Comparison of ENCODE assay signal across 8 cellular contexts in genomic region chr22:19760652-19761002, GRCh38. TPM values are rescaled to one million over a fixed set of nuclear protein-coding genes. Genes with fewer than 3 reads are reported as not detected.
DNase-seq lines count a peak whose midpoint lies in the region; ATAC-seq, FAIRE-seq and TF ChIP-seq lines count a peak whose summit lies in the region.

TSS of gene TBX1 (plus strand) at chr22:19760778. CDS start at chr22:19760844, 66 bp downstream.

- H3K4me1 Mint-ChIP-seq in natural killer cell treated with Interleukin-12 subunit alpha and Interleukin-12 subunit beta and Interleukin-15 and Interleukin-18, amount 100 ng/mL, for 72 hours (ENCODE audit: low read depth in 2 of 2) = peaks cover 12 to 23% of the 10 kb centered on the region in 2 donors

- peaks cover 27 to 34% of the 10 kb centered on the region in 2 donors for H3K27me3 Mint-ChIP-seq in natural killer cell treated with Interleukin-12 subunit alpha and Interleukin-12 subunit beta and Interleukin-15 and Interleukin-18, amount 100 ng/mL, for 72 hours

- ATAC-seq in K562 = no peak
- no peak for ATAC-seq in natural killer cell treated with Interleukin-12 subunit alpha and Interleukin-12 subunit beta and Interleukin-15 and Interleukin-18, amount 100 ng/mL, for 72 hours

- H2AFZ ChIP-seq in K562 (ENCODE audit: low read depth, low read length) = peak within 1 kb of the TSS; percentile 76

- peak in 1 of 2 experiments; percentile 55; a peak in 2 of 4 replicates for TF ChIP-seq RAD21 in K562 (CRISPR knock-in tag; conservative IDR thresholded peaks at IDR 0.05 in 1 of 2, IDR thresholded peaks at IDR 0.05 in 1 of 2)

- H3K9me1 ChIP-seq in K562 (ENCODE audit: control insufficient read depth, insufficient read depth, low read length) = peaks cover 9% of the 10 kb centered on the region

- 7% methylated on average over 45 of the region's 56 CpGs for whole genome bisulfite sequencing in K562 (ENCODE audit: insufficient coverage, low coverage, missing lambda C conversion rate)
- WGBS in transverse colon (ENCODE audit: low coverage in 1 of 2), 2 donors = 0% methylated on average over 7 of the region's 56 CpGs; no CpG with 5 or more reads in 1 of the 2 donors

- TF ChIP-seq EP300 in K562 (IDR thresholded peaks at IDR 0.05; ENCODE audit: low read length) = no peak
- TF ChIP-seq EP300 in transverse colon (IDR thresholded peaks at IDR 0.05; ENCODE audit: low read depth) = no peak

- in situ Hi-C loops in HAP-1 (cut with MboI; ENCODE audit: low sequenced_read_pairs) = no loop called here
- in situ Hi-C loops in K562 (cut with MboI) = no loop called here
- in situ Hi-C loops in transverse colon (cut with MboI; ENCODE audit: low pct_ligation_motif_present in 1 of 4, low pct_unique_long_range_greater_than_20kb in 1 of 4, low sequenced_read_pairs in 3 of 4) = no loop called here

- H3K4me3 ChIP-seq in AG10803 (ENCODE audit: low read length) (peak within 1 kb of the TSS; percentile 74), HAP-1 (peak within 1 kb of the TSS; percentile 60), K562 (peak within 1 kb of the TSS; percentile 36), transverse colon (peak within 1 kb of the TSS in 1 of 4 donors; percentile 24)

- H3K9me3 ChIP-seq in HAP-1 (no peaks in the 10 kb centered on the region), K562 (replicated peaks; ENCODE audit: control insufficient read depth, insufficient read depth, low read depth, low read length) (no peaks in the 10 kb centered on the region), transverse colon (no peaks in the 10 kb centered on the region)

- FAIRE-seq in K562 (lab: Jason Lieb, UNC) = no peak
- no peak for FAIRE-seq in urothelium cell line (lab: Jason Lieb, UNC)

- POLR2A ChIA-PET in K562 (lab: Yijun Ruan, JAX) = interaction anchor here (0.5 to 6.7 kb wide), 8 partner anchors 9 to 1221 kb away, joined by 3 to 78 read pairs (median 4); partner anchors contain the start of gene LZTR1

- CTCF ChIA-PET in K562 (lab: Yijun Ruan, JAX; ENCODE audit: low intra/inter-chr PET ratio) = interaction anchor here (0.7 to 0.9 kb wide), 2 partner anchors 107 to 150 kb away, joined by 3 to 8 read pairs; no protein-coding TSS in a partner anchor

- no TSS peak for BruUV-seq in K562 (replicated peaks; lab: Mats Ljungman, UMichigan)

- H4K20me1 ChIP-seq in K562 (replicated peaks; ENCODE audit: control insufficient read depth, insufficient read depth, low read length) = peaks cover 25% of the 10 kb centered on the region

- peak within 1 kb of the TSS; percentile 75 for H3K4me3 Mint-ChIP-seq in natural killer cell treated with Interleukin-12 subunit alpha and Interleukin-12 subunit beta and Interleukin-15 and Interleukin-18, amount 100 ng/mL, for 72 hours

- peak within 1 kb of the TSS; percentile 58 to 87 for H3K9ac ChIP-seq in K562 (ENCODE audit: insufficient read depth in 1 of 2, low read depth in 2 of 2, low read length in 2 of 2)

- intact Hi-C loops in K562 (cut with micrococcal nuclease) = no loop called here
- intact Hi-C loops in transverse colon (cut with DNase I; ENCODE audit: low total_unique reads) = no loop called here

- H3K4me1 ChIP-seq in HAP-1 = peaks cover 3% of the 10 kb centered on the region; the same call in 1 of the 2 replicates
- peaks cover 24 to 94% of the 10 kb centered on the region in 2 experiments; a peak in 4 of 5 replicates for H3K4me1 ChIP-seq in K562 (replicated peaks in 1 of 2; ENCODE audit: control insufficient read depth in 2 of 2, insufficient read depth in 2 of 2, low read length in 2 of 2)
- peaks cover 9 to 37% (median 19%) of the 10 kb centered on the region in 4 donors for H3K4me1 ChIP-seq in transverse colon

- no peak for TF ChIP-seq CTCF in AG10803 (conservative IDR thresholded peaks at IDR 0.05; ENCODE audit: low read length)
- TF ChIP-seq CTCF in K562 (IDR thresholded peaks at IDR 0.05 in 2 of 3, conservative IDR thresholded peaks at IDR 0.05 in 1 of 3; ENCODE audit: insufficient read depth in 2 of 3, low read depth in 1 of 3, low read length in 3 of 3) = peak in 2 of 3 experiments; percentile 26 to 37; a peak in 3 of 6 replicates
- TF ChIP-seq CTCF in transverse colon (IDR thresholded peaks at IDR 0.05) = no peak

- H3K9me3 Mint-ChIP-seq in natural killer cell treated with Interleukin-12 subunit alpha and Interleukin-12 subunit beta and Interleukin-15 and Interleukin-18, amount 100 ng/mL, for 72 hours = no peaks in the 10 kb centered on the region

- TF ChIP-seq POLR2A in K562 (conservative IDR thresholded peaks at IDR 0.05) = no peak
- TF ChIP-seq POLR2A in transverse colon (IDR thresholded peaks at IDR 0.05) = no peak

- H3K4me2 ChIP-seq in K562 (ENCODE audit: insufficient read depth, low read length) = peak within 1 kb of the TSS; percentile 76

- peak within 1 kb of the TSS in 1 of 2 donors; percentile 43 for H3K27ac Mint-ChIP-seq in natural killer cell treated with Interleukin-12 subunit alpha and Interleukin-12 subunit beta and Interleukin-15 and Interleukin-18, amount 100 ng/mL, for 72 hours

- DNase-seq in AG10803 (ENCODE audit: low read depth) (no peak), HAP-1 (ENCODE audit: low spot score in 2 of 2) (no peak), K562 (ENCODE audit: extremely low read depth in 1 of 4, low spot score in 3 of 4) (peak in 1 of 4 experiments; percentile 65), transverse colon (no peak), superior temporal gyrus (ENCODE audit: extremely low spot score) (no peak), dedifferentiated amniotic fluid mesenchymal stem cell (ENCODE audit: extremely low spot score) (no peak), urothelium cell line (ENCODE audit: low spot score) (no peak)
- no peak for DNase-seq in natural killer cell treated with Interleukin-12 subunit alpha and Interleukin-12 subunit beta and Interleukin-15 and Interleukin-18, amount 100 ng/mL, for 72 hours (ENCODE audit: low spot score)

- peaks cover 9% of the 10 kb centered on the region for H3K27me3 ChIP-seq in HAP-1 (ENCODE audit: low read depth)
- peaks cover 19 to 43% of the 10 kb centered on the region in 2 experiments; a peak in 4 of 5 replicates for H3K27me3 ChIP-seq in K562 (ENCODE audit: control insufficient read depth in 2 of 2, insufficient read depth in 2 of 2, low read length in 2 of 2)
- peaks cover 94% of the 10 kb centered on the region for H3K27me3 ChIP-seq in transverse colon

- peaks cover 25% of the 10 kb centered on the region for H3K79me2 ChIP-seq in K562 (ENCODE audit: control insufficient read depth, insufficient read depth, low read length)

- peaks cover 9% of the 10 kb centered on the region for H3K36me3 Mint-ChIP-seq in natural killer cell treated with Interleukin-12 subunit alpha and Interleukin-12 subunit beta and Interleukin-15 and Interleukin-18, amount 100 ng/mL, for 72 hours

- H3K36me3 ChIP-seq in HAP-1 (replicated peaks) (peaks cover 23% of the 10 kb centered on the region), K562 (ENCODE audit: control insufficient read depth, insufficient read depth, low read length) (peaks cover 8% of the 10 kb centered on the region; the same call in 1 of the 3 replicates), transverse colon (no peaks in the 10 kb centered on the region)

- H3K27ac ChIP-seq in K562 (ENCODE audit: extremely low read depth, low read depth, low read length) = peak within 1 kb of the TSS; percentile 16
- no peak within 1 kb of the TSS for H3K27ac ChIP-seq in transverse colon

TF ChIP-seq in K562, 482 proteins besides CTCF, POLR2A, EP300 and RAD21 (continues in another document):
- TF ChIP-seq SIN3B (IDR thresholded peaks at IDR 0.05; ENCODE audit: low read depth) (0 out of 2 replicates have a peak, but pooled peaks have one; percentile 37), ZNF57 (CRISPR knock-in tag; IDR thresholded peaks at IDR 0.05) (no peak), MLLT1 (IDR thresholded peaks at IDR 0.05) (no peak), KDM5B (IDR thresholded peaks at IDR 0.05; ENCODE audit: insufficient replicate concordance, low read depth, low read length) (peak; percentile 81), POLR2G (IDR thresholded peaks at IDR 0.05; ENCODE audit: low read depth, low read length) (peak; percentile 72), ZNF561 (CRISPR knock-in tag; conservative IDR thresholded peaks at IDR 0.05) (no peak), RB1 (IDR thresholded peaks at IDR 0.05; ENCODE audit: low read depth) (peak; percentile 95), ZNF212 (CRISPR knock-in tag; IDR thresholded peaks at IDR 0.05) (no peak), ZNF165 (CRISPR knock-in tag; IDR thresholded peaks at IDR 0.05; ENCODE audit: borderline replicate concordance) (no peak)

RNA-seq across cellular contexts. Expression of gene TBX1, which starts in this region (rescaled TPM):
- 31.9 and 90.7 TPM in 2 replicates for total RNA-seq in K562 (2011; cell fraction: chromatin; rRNA removed; ENCODE audit: low replicate concordance)
- 41.9 and 52.4 TPM in 2 replicates for total RNA-seq in K562 (2011; cell fraction: nucleolus; rRNA removed)
- total RNA-seq in K562 (2011; cell fraction: nucleoplasm; rRNA removed) = 40.6 and 47.0 TPM in 2 replicates
- total RNA-seq in K562 (2014; rRNA removed) (8.9 and 14.0 TPM in 2 replicates), K562 (2014; rRNA removed; fragmentation: Illumina TruSeq; extraction: Trizol) (2.1 and 2.6 TPM in 2 replicates), K562 (2015; rRNA removed; fragmentation: Illumina TruSeq; extraction: Trizol) (3.5 and 3.9 TPM in 2 replicates), K562 (2021) (34.2 and 35.0 TPM in 2 replicates), transverse colon (1 to 10 TPM in 2 of 4 donors, not detected in 2; 1.1 to 1.3 TPM)
- polyA plus RNA-seq in K562 (2011; rRNA removed) (2.5 and 9.5 TPM in 2 replicates), K562 (2014; fragmentation: Illumina TruSeq; extraction: Trizol) (8.0 and 12.8 TPM in 2 replicates), K562 (2014; fragmentation: Nextera tagmentation; extraction: Ambion mirVana) (under 1 TPM; 0.07 to 0.11 TPM), K562 (2014; rRNA removed) (14.7 and 17.1 TPM in 2 replicates)
- 5.8 and 7.7 TPM in 2 replicates for polyA plus RNA-seq in K562 (2011; cell fraction: cytosol; rRNA removed)
- 55.1 and 87.1 TPM in 2 replicates for polyA plus RNA-seq in K562 (2011; cell fraction: nucleus; rRNA removed)
- polyA plus RNA-seq in K562 (2012) = 12.4 and 14.0 TPM in 2 replicates
- 2.2 and 5.5 TPM in 2 replicates for polyA minus RNA-seq in K562 (2011; rRNA and poly(A)+ RNA removed)
- 5.4 and 22.9 TPM in 2 replicates for polyA minus RNA-seq in K562 (2011; cell fraction: cytosol; rRNA and poly(A)+ RNA removed)
- polyA minus RNA-seq in K562 (2011; cell fraction: nucleus; rRNA and poly(A)+ RNA removed) = 20.1 and 45.7 TPM in 2 replicates
- 1 to 10 TPM; 1.1 to 2.9 TPM for total RNA-seq in natural killer cell treated with Interleukin-12 subunit alpha and Interleukin-12 subunit beta and Interleukin-15 and Interleukin-18, amount 100 ng/mL, for 72 hours

Comparison
In these comparisons a context has a peak if more than half of its experiments do, and no peak if none do; other contexts are left out.
1. CTCF ChIP-seq: peak in K562 (2 of 3); none in AG10803 (single experiment) and transverse colon (0 of 5).